Comparison of ENCODE assay signal across 8 cellular contexts in genomic region chr9:33264473-33265177, GRCh38. TPM values are rescaled to one million over a fixed set of nuclear protein-coding genes. Genes with fewer than 3 reads are reported as not detected.
DNase-seq lines count a peak whose midpoint lies in the region; ATAC-seq and TF ChIP-seq lines count a peak whose summit lies in the region.

Gene BAG1, minus strand, starts transcription at chr9:33264708.
Gene CHMP5, plus strand, starts transcription at chr9:33265049. Its CDS starts 30 bp downstream, at chr9:33265079.

- peaks cover 5% of the 10 kb centered on the region; the same call in 1 of the 2 replicates for H3K4me1 ChIP-seq in GM23338 (ENCODE audit: insufficient read depth)

- H3K4me3 Mint-ChIP-seq in GM23338 (peak within 1 kb of the TSS; percentile 97), naive B cell (peak within 1 kb of the TSS; percentile 81 to 99 (median 95))
- peak within 1 kb of the TSS; percentile 90 for H3K4me3 Mint-ChIP-seq in stimulated activated memory B cell treated with anti-CD40 and anti-IgM and Interleukin-4, amounts not matched to agents 10 μg/mL and 1 μg/mL and 100 μg/mL, for 72 hours

- peak; percentile 100 for DNase-seq in EH (ENCODE audit: low read depth)
- peak; percentile 100 for DNase-seq in GM23338 (ENCODE audit: low spot score)
- peak; percentile 99 for DNase-seq in LHCN-M2 (ENCODE audit: low read depth)
- DNase-seq in RPMI8226: peak; percentile 98
- DNase-seq in activated T-helper 1 cell treated with anti-CD3 and anti-CD28 coated beads, Interleukin-2, amount 50 U/mL, for 16 hours (ENCODE audit: low read depth in 1 of 2, low spot score in 1 of 2): peak; percentile 99 to 100
- peak; percentile 99 for DNase-seq in fibroblast of gingiva (ENCODE audit: low read depth)
- DNase-seq in naive B cell: peak; percentile 98

- peak in 1 of 2 experiments; percentile 21; a peak in 2 of 4 replicates for TF ChIP-seq CTCF in GM23338 (conservative IDR thresholded peaks at IDR 0.05; ENCODE audit: low read depth in 2 of 2)

- H3K9me3 Mint-ChIP-seq in GM23338: no peaks in the 10 kb centered on the region
- H3K9me3 Mint-ChIP-seq in naive B cell: no peaks in the 10 kb centered on the region
- no peaks in the 10 kb centered on the region for H3K9me3 Mint-ChIP-seq in stimulated activated memory B cell treated with anti-CD40 and anti-IgM and Interleukin-4, amounts not matched to agents 10 μg/mL and 1 μg/mL and 100 μg/mL, for 72 hours

- ATAC-seq in GM23338 (peak; percentile 91), naive B cell (ENCODE audit: low read depth in 2 of 2) (peak; percentile 85)
- ATAC-seq in stimulated activated memory B cell treated with anti-CD40 and anti-IgM and Interleukin-4, amounts not matched to agents 10 μg/mL and 1 μg/mL and 100 μg/mL, for 72 hours: peak; percentile 97

- H3K4me3 ChIP-seq in GM23338: peak within 1 kb of the TSS; percentile 99

- no peaks in the 10 kb centered on the region for H3K27me3 ChIP-seq in GM23338 (ENCODE audit: insufficient read depth)

- H3K36me3 Mint-ChIP-seq in GM23338 (ENCODE audit: low read depth) (peaks cover 48% of the 10 kb centered on the region), naive B cell (peaks cover 11% of the 10 kb centered on the region in 2 donors)
- peaks cover 26% of the 10 kb centered on the region for H3K36me3 Mint-ChIP-seq in stimulated activated memory B cell treated with anti-CD40 and anti-IgM and Interleukin-4, amounts not matched to agents 10 μg/mL and 1 μg/mL and 100 μg/mL, for 72 hours

- peak within 1 kb of the TSS; percentile 98 for H3K4me2 ChIP-seq in GM23338

- H3K79me2 ChIP-seq in GM23338 (replicated peaks; ENCODE audit: insufficient read depth): peaks cover 38% of the 10 kb centered on the region

- H3K27me3 Mint-ChIP-seq in GM23338 (ENCODE audit: insufficient read depth, low read depth, poor library complexity) (peaks cover 2% of the 10 kb centered on the region), naive B cell (no peaks in the 10 kb centered on the region)
- no peaks in the 10 kb centered on the region for H3K27me3 Mint-ChIP-seq in stimulated activated memory B cell treated with anti-CD40 and anti-IgM and Interleukin-4, amounts not matched to agents 10 μg/mL and 1 μg/mL and 100 μg/mL, for 72 hours

- H2AFZ ChIP-seq in GM23338: peak within 1 kb of the TSS; percentile 86

- H4K20me1 ChIP-seq in GM23338 (replicated peaks; ENCODE audit: insufficient read depth): peaks cover 11% of the 10 kb centered on the region

- H3K27ac Mint-ChIP-seq in GM23338: peak within 1 kb of the TSS; percentile 93
- H3K27ac Mint-ChIP-seq in naive B cell: peak within 1 kb of the TSS; percentile 96 to 99 (median 99)
- H3K27ac Mint-ChIP-seq in stimulated activated memory B cell treated with anti-CD40 and anti-IgM and Interleukin-4, amounts not matched to agents 10 μg/mL and 1 μg/mL and 100 μg/mL, for 72 hours: peak within 1 kb of the TSS; percentile 93

- H3K27ac ChIP-seq in GM23338 (ENCODE audit: low read depth): 0 out of 2 replicates have a peak within 1 kb of the TSS, but pooled peaks have one; percentile 32

- H3K4me1 Mint-ChIP-seq in GM23338: peaks cover 10% of the 10 kb centered on the region
- peaks cover 36 to 38% (median 36%) of the 10 kb centered on the region in 3 donors for H3K4me1 Mint-ChIP-seq in naive B cell
- peaks cover 40% of the 10 kb centered on the region for H3K4me1 Mint-ChIP-seq in stimulated activated memory B cell treated with anti-CD40 and anti-IgM and Interleukin-4, amounts not matched to agents 10 μg/mL and 1 μg/mL and 100 μg/mL, for 72 hours

- H3K36me3 ChIP-seq in GM23338 (ENCODE audit: insufficient read depth): peaks cover 48% of the 10 kb centered on the region

- no peaks in the 10 kb centered on the region for H3K9me2 ChIP-seq in GM23338 (ENCODE audit: insufficient read depth)

- no peaks in the 10 kb centered on the region for H3F3A ChIP-seq in GM23338 (replicated peaks; ENCODE audit: low read depth)

TF ChIP-seq in GM23338, 12 proteins besides CTCF, POLR2A, EP300 and RAD21 (continues in another document):
- TF ChIP-seq ZNF331 (CRISPR knock-in tag; IDR thresholded peaks at IDR 0.05; ENCODE audit: low read depth) (no peak), POLR2AphosphoS5 (IDR thresholded peaks at IDR 0.05; ENCODE audit: low read depth) (peak; percentile 72), CREB1 (CRISPR knock-in tag; IDR thresholded peaks at IDR 0.05; ENCODE audit: low read depth) (peak; percentile 28), REST (IDR thresholded peaks at IDR 0.05; ENCODE audit: unreplicated experiment) (no peak), NANOG (IDR thresholded peaks at IDR 0.05; ENCODE audit: borderline replicate concordance) (no peak), EZH2 (IDR thresholded peaks at IDR 0.05; ENCODE audit: low read depth, unreplicated experiment) (no peak), JUNB (IDR thresholded peaks at IDR 0.05; ENCODE audit: unreplicated experiment) (no peak), EZH2phosphoT487 (IDR thresholded peaks at IDR 0.05; ENCODE audit: unreplicated experiment) (no peak)

RNA-seq across cellular contexts. Expression of gene BAG1, which starts in this region (rescaled TPM):
- 44.0 and 55.4 TPM in 2 replicates for total RNA-seq in GM23338 (2014; rRNA removed; shearing (Covaris generic))
- 39.2 and 44.7 TPM in 2 replicates for polyA plus RNA-seq in GM23338 (2016; fragmentation: Nextera tagmentation; extraction: Ambion mirVana)
- 40.4 and 66.6 TPM in 2 replicates for total RNA-seq in LHCN-M2 (2014; rRNA removed)
- 50.2 TPM for polyA plus RNA-seq in LHCN-M2 (2012)
- 10 to 100 TPM; 45.7 to 85.6 (median 73.2) TPM for polyA plus RNA-seq in naive B cell (ENCODE audit: low read depth in 6 of 6)

RNA-seq across cellular contexts. Expression of gene CHMP5, which starts in this region (rescaled TPM):
- 30.9 and 33.4 TPM in 2 replicates for total RNA-seq in GM23338 (2014; rRNA removed; shearing (Covaris generic))
- polyA plus RNA-seq in GM23338 (2016; fragmentation: Nextera tagmentation; extraction: Ambion mirVana) (68.5 and 77.8 TPM in 2 replicates), naive B cell (ENCODE audit: low read depth in 6 of 6) (10 to 100 TPM; 41.6 to 76.4 (median 54.2) TPM)
- total RNA-seq in LHCN-M2 (2014; rRNA removed): 77.4 and 78.9 TPM in 2 replicates
- 62.2 TPM for polyA plus RNA-seq in LHCN-M2 (2012)

Comparison
In these comparisons a context has a peak if more than half of its experiments do, and no peak if none do; other contexts are left out.
1. Peak in every context shown above with its lines: DNase-seq, ATAC-seq, H3K4me3 ChIP-seq and H3K27ac ChIP-seq.